Comparison of ENCODE assay signal across 15 cellular contexts in the genomic region with DNA sequence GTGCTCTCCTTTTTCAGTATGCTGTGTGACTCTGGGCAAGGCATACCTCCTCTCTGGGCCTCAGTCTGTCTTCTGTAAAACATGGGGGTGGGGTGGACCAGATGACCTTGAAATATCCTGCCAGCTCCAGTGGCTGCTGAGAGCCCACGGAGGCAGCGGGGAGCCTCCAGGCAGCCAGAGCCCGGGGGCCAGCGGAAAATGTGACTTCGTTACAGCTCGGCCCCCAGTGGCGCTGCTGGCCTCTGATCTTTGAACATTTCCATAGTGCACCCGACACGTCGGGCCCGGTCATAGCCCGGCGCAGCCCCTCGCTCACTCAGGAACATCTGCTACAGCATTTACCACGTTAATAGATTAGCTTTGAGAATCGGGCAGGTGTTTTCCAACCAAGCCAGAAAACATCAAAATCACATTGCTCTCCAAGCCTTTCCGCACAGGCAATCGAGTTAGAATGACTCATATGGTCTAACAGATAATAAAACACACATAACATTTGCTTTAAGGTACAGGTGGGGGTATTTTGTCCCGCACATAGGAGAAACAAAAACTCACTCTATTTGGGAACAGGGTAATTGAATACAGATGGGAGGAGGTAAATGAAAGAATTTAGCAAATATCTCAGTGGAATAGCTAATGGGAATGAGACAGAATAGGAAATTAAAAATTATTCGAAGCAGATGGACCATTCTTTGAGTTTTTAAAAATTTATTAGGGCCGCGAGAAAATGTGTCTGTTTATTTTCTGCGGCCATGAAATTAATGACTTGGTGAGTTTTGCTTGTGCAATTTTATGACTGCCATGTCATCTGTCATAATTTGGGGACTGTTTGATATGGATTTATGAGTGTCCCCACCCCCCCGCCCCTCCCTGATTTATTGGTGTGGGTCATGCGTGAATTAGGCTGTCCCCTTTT. TPM values are rescaled to one million over a fixed set of nuclear protein-coding genes. Genes with fewer than 3 reads are reported as not detected.
A peak's percentile ranks its signal among the peaks of the same experiment; 100 is the strongest.
DNase-seq lines count a peak whose midpoint lies in the region; ATAC-seq and TF ChIP-seq lines count a peak whose summit lies in the region.
"Had no signal": no experiment of that assay in that cellular context is flagged by ENCODE, and none has a peak within 500 bp of the region (broad histone marks: within the 10 kb centered on the region; RNA-seq: fewer than 3 reads in every experiment).

No MANE protein-coding gene starts in this region.

- H3K4me1 Mint-ChIP-seq in CD4-positive, alpha-beta memory T cell, result no peaks in the 10 kb centered on the region
- H3K4me1 Mint-ChIP-seq: activated CD4-positive, alpha-beta memory T cell treated with anti-CD3 and anti-CD28 coated beads, Interleukin-2, amount 10 ng/mL, durations not matched to agents 7 days and 5 days had no signal

- no peak overlapping the region for H3K4me2 ChIP-seq in IMR-90 (ENCODE audit: low read depth, low read length)

- no peak overlapping the region for H3K18ac ChIP-seq in IMR-90 (ENCODE audit: low read depth, low read length)

- H3K9me1 ChIP-seq in IMR-90 (ENCODE audit: insufficient read depth, low read length), result peaks cover 7% of the 10 kb centered on the region

- H3K9me3 ChIP-seq in BE2C (no peaks in the 10 kb centered on the region; the same call in 1 of the 2 replicates), IMR-90 (ENCODE audit: control insufficient read depth, insufficient read depth, low read length) (peaks cover 4% of the 10 kb centered on the region; the same call in 1 of the 2 replicates)
- no peaks in the 10 kb centered on the region for H3K9me3 ChIP-seq in CD4-positive, alpha-beta memory T cell (ENCODE audit: control insufficient read depth in 1 of 2, low read length in 2 of 2)
- H3K9me3 ChIP-seq: upper lobe of left lung had no signal

- H2BK5ac ChIP-seq in IMR-90 (ENCODE audit: low read depth, low read length, poor library complexity, severe bottlenecking), result no peak overlapping the region

- no peak overlapping the region for H3K14ac ChIP-seq in IMR-90 (replicated peaks; ENCODE audit: low read depth, low read length)

- 0 out of 2 replicates have a peak, but pooled peaks cover 4% of the 10 kb centered on the region for H3K4me1 ChIP-seq in BE2C
- H3K4me1 ChIP-seq in IMR-90 (ENCODE audit: control insufficient read depth, insufficient read depth, low read length), result peaks cover 6% of the 10 kb centered on the region
- H3K4me1 ChIP-seq in CD4-positive, alpha-beta memory T cell (ENCODE audit: insufficient read depth, low read length), result no peaks in the 10 kb centered on the region

- H3K4ac ChIP-seq in IMR-90 (ENCODE audit: low read depth, low read length), result no peak overlapping the region

- no peak overlapping the region for H3K56ac ChIP-seq in IMR-90 (ENCODE audit: extremely low read depth, insufficient read depth, low read length)

- H2AK9ac ChIP-seq in IMR-90 (replicated peaks; ENCODE audit: low read depth, low read length, poor library complexity), result no peak overlapping the region

- WGBS in IMR-90 (ENCODE audit: extremely low coverage in 2 of 2, insufficient read length in 1 of 2), 2 experiments, result 45% methylated on average over 12 of the region's 25 CpGs; no CpG with 5 or more reads in 1 of the 2 experiments

- peaks cover 0 to 2% of the 10 kb centered on the region in 2 donors for H3K27me3 Mint-ChIP-seq in CD4-positive, alpha-beta memory T cell
- H3K27me3 Mint-ChIP-seq: activated CD4-positive, alpha-beta memory T cell treated with anti-CD3 and anti-CD28 coated beads, Interleukin-2, amount 10 ng/mL, durations not matched to agents 7 days and 5 days had no signal

- intact Hi-C loops in IMR-90 (cut with micrococcal nuclease) (no loop called here), left colon (cut with DNase I, micrococcal nuclease) (no loop called here)
- intact Hi-C loops in CD4-positive, alpha-beta memory T cell (cut with micrococcal nuclease), result no loop called here

- CTCF ChIA-PET in IMR-90 (lab: Yijun Ruan, JAX), result no interaction called here
- CTCF ChIA-PET in GM10248 (lab: Yijun Ruan, JAX), result no interaction called here
- CTCF ChIA-PET in CD4-positive, alpha-beta memory T cell (lab: Charles Lee; ENCODE audit: partially characterized antibody), result no interaction called here

- ATAC-seq in IMR-90 (ENCODE audit: low read depth), result no peak
- ATAC-seq in SK-N-SH treated with all-trans-retinoic acid at 6 μM for 48 hours, result peak; percentile 55; the same call in 2 of the 3 replicates
- peak; percentile 54 for ATAC-seq in left colon
- ATAC-seq in HG02571 (IDR thresholded peaks at IDR 0.05; ENCODE audit: unreplicated experiment), result no peak
- no peak for ATAC-seq in HG03442 (IDR thresholded peaks at IDR 0.05; ENCODE audit: unreplicated experiment)
- ATAC-seq: GM12878 had no signal

- DNase-seq in BE2C (peak; percentile 56), IMR-90 (peak; percentile 15), left colon (no peak), GM10248 (ENCODE audit: extremely low spot score) (no peak)
- no peak for DNase-seq in CD4-positive, alpha-beta memory T cell
- DNase-seq: activated CD4-positive, alpha-beta memory T cell treated with anti-CD3 and anti-CD28 coated beads, Interleukin-2, amount 10 ng/mL, durations not matched to agents 7 days and 5 days; activated naive CD4-positive, alpha-beta T cell; DMS79; NCI-H345 had no signal

- H2BK15ac ChIP-seq in IMR-90 (ENCODE audit: low read depth, low read length), result no peak overlapping the region

- no peaks in the 10 kb centered on the region for H3K36me3 ChIP-seq in BE2C
- H3K36me3 ChIP-seq in IMR-90 (ENCODE audit: control insufficient read depth, insufficient read depth, low read length), result no peaks in the 10 kb centered on the region
- no peaks in the 10 kb centered on the region for H3K36me3 ChIP-seq in CD4-positive, alpha-beta memory T cell (ENCODE audit: insufficient read depth, low read length)
- H3K36me3 ChIP-seq: cardiac muscle cell, upper lobe of left lung had no signal

- no peak overlapping the region for H3K4me3 Mint-ChIP-seq in CD4-positive, alpha-beta memory T cell
- H3K4me3 Mint-ChIP-seq: activated CD4-positive, alpha-beta memory T cell treated with anti-CD3 and anti-CD28 coated beads, Interleukin-2, amount 10 ng/mL, durations not matched to agents 7 days and 5 days had no signal

- H4K20me1 ChIP-seq in IMR-90 (ENCODE audit: insufficient read depth, low read length), result no peaks in the 10 kb centered on the region

- no peak overlapping the region for H4K5ac ChIP-seq in IMR-90 (ENCODE audit: low read depth, low read length)

- H2BK120ac ChIP-seq in IMR-90 (ENCODE audit: low read depth, low read length), result no peak overlapping the region

- TF ChIP-seq POLR2A in IMR-90 (IDR thresholded peaks at IDR 0.05; ENCODE audit: low read depth, low read length), result no peak

- no peaks in the 10 kb centered on the region for H3K79me1 ChIP-seq in IMR-90 (ENCODE audit: low read depth in 1 of 2, low read length in 2 of 2)

- dilution Hi-C loops in IMR-90 (cut with HindIII; ENCODE audit: low sequenced_read_pairs, unreplicated experiment), result no loop called here

- peaks cover 0 to 4% (median 1%) of the 10 kb centered on the region in 8 donors for H3K9me3 Mint-ChIP-seq in CD4-positive, alpha-beta memory T cell

- no peak overlapping the region for H2AK5ac ChIP-seq in IMR-90 (ENCODE audit: low read depth, low read length)

- H3K9ac ChIP-seq in IMR-90 (ENCODE audit: low read depth, low read length), result no peak overlapping the region

- H3K27ac ChIP-seq in IMR-90 (ENCODE audit: insufficient read depth, low read length), result no peak overlapping the region
- no peak overlapping the region for H3K27ac ChIP-seq in CD4-positive, alpha-beta memory T cell (ENCODE audit: low read depth, low read length)
- H3K27ac ChIP-seq: cardiac muscle cell, upper lobe of left lung had no signal

- POLR2A ChIA-PET in IMR-90 (lab: Charles Lee; ENCODE audit: unreplicated experiment), result no interaction called here
- POLR2A ChIA-PET in GM10248 (lab: Yijun Ruan, JAX), result no interaction called here
- POLR2A ChIA-PET in CD4-positive, alpha-beta memory T cell (lab: Charles Lee; ENCODE audit: partially characterized antibody), result interaction anchor here (0.6 kb wide), 1 partner anchor 192 kb away, joined by 4 read pairs; no protein-coding TSS in a partner anchor

- BruUV-seq in IMR-90 (replicated peaks; lab: Mats Ljungman, UMichigan), result no TSS peak

- H4K8ac ChIP-seq in IMR-90 (ENCODE audit: low read depth in 2 of 2, low read length in 2 of 2), result no peak overlapping the region

- no peak for TF ChIP-seq CTCF in BE2C (IDR thresholded peaks at IDR 0.05; ENCODE audit: low read depth, low read length)
- TF ChIP-seq CTCF in IMR-90 (conservative IDR thresholded peaks at IDR 0.05; ENCODE audit: low read depth, low read length), result no peak
- TF ChIP-seq CTCF in GM10248 (IDR thresholded peaks at IDR 0.05; ENCODE audit: control extremely low read depth, extremely low read depth, low read depth, missing control alignments), result no peak

- in situ Hi-C loops in IMR-90 (cut with MboI; ENCODE audit: low sequenced_read_pairs), result no loop called here

- no peak for TF ChIP-seq RAD21 in IMR-90 (IDR thresholded peaks at IDR 0.05; ENCODE audit: low read length)

- H3K27me3 ChIP-seq in BE2C (no peaks in the 10 kb centered on the region), IMR-90 (ENCODE audit: control insufficient read depth, insufficient read depth, low read length) (no peaks in the 10 kb centered on the region)
- H3K27me3 ChIP-seq in CD4-positive, alpha-beta memory T cell (ENCODE audit: insufficient read depth, low read length), result no peaks in the 10 kb centered on the region
- H3K27me3 ChIP-seq: cardiac muscle cell, upper lobe of left lung had no signal

- no peak overlapping the region for H3K27ac Mint-ChIP-seq in CD4-positive, alpha-beta memory T cell
- H3K27ac Mint-ChIP-seq: activated CD4-positive, alpha-beta memory T cell treated with anti-CD3 and anti-CD28 coated beads, Interleukin-2, amount 10 ng/mL, durations not matched to agents 7 days and 5 days had no signal

- no peak overlapping the region for H4K91ac ChIP-seq in IMR-90 (ENCODE audit: insufficient read depth, low read depth, low read length)

- H2AFZ ChIP-seq in IMR-90 (replicated peaks; ENCODE audit: low read length, poor library complexity), result no peak overlapping the region

- no peaks in the 10 kb centered on the region for H3K36me3 Mint-ChIP-seq in CD4-positive, alpha-beta memory T cell

- H3K4me3 ChIP-seq in BE2C (ENCODE audit: low read depth, low read length), result peak overlapping the region; percentile 22
- H3K4me3 ChIP-seq in IMR-90 (ENCODE audit: insufficient read depth, low read depth, low read length), result no peak overlapping the region
- H3K4me3 ChIP-seq in CD4-positive, alpha-beta memory T cell (ENCODE audit: low read length in 2 of 2), result no peak overlapping the region
- H3K4me3 ChIP-seq: cardiac muscle cell, GM12878, upper lobe of left lung had no signal

- no peak overlapping the region for H2BK20ac ChIP-seq in IMR-90 (ENCODE audit: low read depth, low read length)

- H3K23ac ChIP-seq in IMR-90 (ENCODE audit: low read depth, low read length), result no peak overlapping the region

RNA-seq across cellular contexts. Expression of gene COMTD1, which starts 26.3 kb away (rescaled TPM):
- polyA plus RNA-seq in BE2C (2012; ENCODE audit: insufficient read depth, insufficient read length, low read depth), result 14.0 TPM
- total RNA-seq in IMR-90 (2012; rRNA removed), result 1.4 and 1.6 TPM in 2 replicates
- 6.4 and 9.5 TPM in 2 replicates for polyA plus RNA-seq in IMR-90 (2012; rRNA removed)
- polyA plus RNA-seq in IMR-90 (2012; cell fraction: cytosol; rRNA removed), result 10.7 and 12.1 TPM in 2 replicates
- polyA plus RNA-seq in IMR-90 (2012; cell fraction: nucleus; rRNA removed; ENCODE audit: low replicate concordance), result 22.0 and 64.6 TPM in 2 replicates
- total RNA-seq in left colon, result 10 to 100 TPM; 81.7 to 82.4 TPM
- 10 to 100 TPM; 12.7 to 15.4 TPM for total RNA-seq in CD4-positive, alpha-beta memory T cell
- polyA plus RNA-seq in CD4-positive, alpha-beta memory T cell, result 10 to 100 TPM; 22.3 TPM

RNA-seq across cellular contexts. Expression of gene VDAC2, which starts 51.5 kb away (rescaled TPM):
- polyA plus RNA-seq in BE2C (2012; ENCODE audit: insufficient read depth, insufficient read length, low read depth), result 327 TPM
- total RNA-seq in IMR-90 (2012; rRNA removed) (122 and 169 TPM in 2 replicates), left colon (100 to 1,000 TPM; 288 to 359 TPM)
- 123 and 139 TPM in 2 replicates for polyA plus RNA-seq in IMR-90 (2012; rRNA removed)
- 52.8 and 54.1 TPM in 2 replicates for polyA plus RNA-seq in IMR-90 (2012; cell fraction: cytosol; rRNA removed)
- 31.2 and 88.4 TPM in 2 replicates for polyA plus RNA-seq in IMR-90 (2012; cell fraction: nucleus; rRNA removed; ENCODE audit: low replicate concordance)
- 10 to 100 TPM; 76.9 to 79.0 TPM for total RNA-seq in CD4-positive, alpha-beta memory T cell
- polyA plus RNA-seq in CD4-positive, alpha-beta memory T cell, result 100 to 1,000 TPM; 149 to 192 TPM

Comparison
In these comparisons a context has a peak if more than half of its experiments do, and no peak if none do; other contexts are left out.
1. DNase-seq: peak in BE2C (single experiment) and IMR-90 (single experiment); none in left colon (0 of 2), GM10248 (single experiment) and CD4-positive, alpha-beta memory T cell (0 of 5).
2. ATAC-seq: peak in SK-N-SH treated with all-trans-retinoic acid at 6 μM for 48 hours (single experiment) and left colon (single experiment); none in IMR-90 (single experiment), HG02571 (single experiment) and HG03442 (single experiment).
3. RNA of gene COMTD1, which starts 26.3 kb away (total RNA-seq): 81.7 to 82.4 TPM in left colon; 12.7 to 15.4 TPM in CD4-positive, alpha-beta memory T cell and 1.4 to 1.6 TPM in IMR-90; every median in the first group is over 4 times any median in the second.